ENCODE assay signal across 20 cellular contexts in genomic region chr3:67361323-67361722, GRCh38.
DNase-seq lines count a peak whose midpoint lies in the region; ATAC-seq and TF ChIP-seq lines count a peak whose summit lies in the region.
"Had no signal": no experiment of that assay in that cellular context is flagged by ENCODE, and none has a peak within 500 bp of the region (broad histone marks: within the 10 kb centered on the region; RNA-seq: fewer than 3 reads in every experiment).

No MANE protein-coding gene starts in this region.

- DNase-seq in activated T-cell treated with anti-CD3 and anti-CD28 coated beads, Interleukin-2, amount 50 U/mL, for 72 hours, result no peak
- DNase-seq in activated T-cell treated with anti-CD3 and anti-CD28 coated beads for 4 hours, result no peak
- peak; percentile 39 for DNase-seq in MM.1S
- peak; percentile 47 for DNase-seq in inferior parietal cortex (ENCODE audit: extremely low spot score)
- DNase-seq in stimulated activated naive CD8-positive, alpha-beta T cell treated with anti-CD3 and anti-CD28 coated beads, Interleukin-15, Interleukin-2, amounts not matched to agents 100 U/mL and 50 U/mL, for 24 hours, result no peak
- DNase-seq in islet precursor cell, result no peak
- DNase-seq in activated CD4-positive, alpha-beta T cell treated with anti-CD3 and anti-CD28 coated beads, Interleukin-2, amount 10 ng/mL, durations not matched to agents 7 days and 5 days, result no peak
- no peak for DNase-seq in activated naive CD4-positive, alpha-beta T cell treated with anti-CD3 and anti-CD28 coated beads, Interleukin-2, amount 50 U/mL, for 16 hours
- DNase-seq: DMS53, EL, IMR-90, NCI-H1048, NCI-H1417 treated with DMSO at 0.1 percent for 48 hours, NCI-H187, NCI-H446 treated with DMSO at 0.1 percent for 48 hours, NCI-H526 treated with DMSO at 0.1 percent for 48 hours, PC-3, Right ventricle myocardium superior had no signal

- H3K9me2 ChIP-seq in MM.1S (replicated peaks; ENCODE audit: insufficient read depth, low read length), result no peaks in the 10 kb centered on the region

- H3K9ac ChIP-seq in MM.1S (ENCODE audit: low read length), result no peak overlapping the region

- peak overlapping the region; percentile 38; the same call in 1 of the 2 replicates for H3K27ac ChIP-seq in MM.1S (ENCODE audit: low read length)
- H3K27ac ChIP-seq: A549 had no signal

- H3K36me3 ChIP-seq in MM.1S (replicated peaks; ENCODE audit: insufficient read depth, low read length), result no peaks in the 10 kb centered on the region

- H3K9me3 Mint-ChIP-seq in activated T-cell treated with anti-CD3 and anti-CD28 coated beads, Interleukin-2, amount 50 U/mL, for 72 hours, result peaks cover 0 to 1% of the 10 kb centered on the region in 2 donors
- H3K9me3 Mint-ChIP-seq in activated CD4-positive, alpha-beta T cell treated with anti-CD3 and anti-CD28 coated beads, Interleukin-2, amount 10 ng/mL, durations not matched to agents 7 days and 5 days, result peaks cover 5% of the 10 kb centered on the region

- H3K4me3 ChIP-seq in MM.1S (ENCODE audit: low read length), result no peak overlapping the region
- H3K4me3 ChIP-seq: A549 had no signal

- CTCF ChIA-PET in activated CD4-positive, alpha-beta T cell treated with anti-CD3 and anti-CD28 coated beads, Interleukin-2, amount 10 ng/mL, durations not matched to agents 7 days and 5 days (lab: Charles Lee), result interaction anchor here (0.6 kb wide), 1 partner anchor 22 kb away, joined by 5 read pairs; no protein-coding TSS in a partner anchor

- no peaks in the 10 kb centered on the region for H3K36me3 Mint-ChIP-seq in activated T-cell treated with anti-CD3 and anti-CD28 coated beads, Interleukin-2, amount 50 U/mL, for 72 hours (ENCODE audit: insufficient read depth in 2 of 2)
- no peaks in the 10 kb centered on the region for H3K36me3 Mint-ChIP-seq in activated CD4-positive, alpha-beta T cell treated with anti-CD3 and anti-CD28 coated beads, Interleukin-2, amount 10 ng/mL, durations not matched to agents 7 days and 5 days (ENCODE audit: low read depth)

- peaks cover 42% of the 10 kb centered on the region for H3K4me1 Mint-ChIP-seq in activated T-cell treated with anti-CD3 and anti-CD28 coated beads, Interleukin-2, amount 50 U/mL, for 72 hours (ENCODE audit: low read depth)
- H3K4me1 Mint-ChIP-seq in activated CD4-positive, alpha-beta T cell treated with anti-CD3 and anti-CD28 coated beads, Interleukin-2, amount 10 ng/mL, durations not matched to agents 7 days and 5 days, result peaks cover 29% of the 10 kb centered on the region
- H3K4me1 Mint-ChIP-seq: B cell had no signal

- H3K4me3 Mint-ChIP-seq in activated T-cell treated with anti-CD3 and anti-CD28 coated beads, Interleukin-2, amount 50 U/mL, for 72 hours, result peak overlapping the region in 1 of 2 donors; percentile 23
- H3K4me3 Mint-ChIP-seq in activated CD4-positive, alpha-beta T cell treated with anti-CD3 and anti-CD28 coated beads, Interleukin-2, amount 10 ng/mL, durations not matched to agents 7 days and 5 days, result no peak overlapping the region
- H3K4me3 Mint-ChIP-seq: B cell had no signal

- H3K4me2 ChIP-seq in MM.1S (ENCODE audit: low read depth, low read length), result peak overlapping the region; percentile 43
- H3K4me2 ChIP-seq: A549 had no signal

- 0 out of 2 replicates have a peak overlapping the region, but pooled peaks have one; percentile 15 for H2AFZ ChIP-seq in MM.1S (ENCODE audit: low read length)

- 0 out of 2 replicates have a peak, but pooled peaks cover 5% of the 10 kb centered on the region for H3F3A ChIP-seq in MM.1S (ENCODE audit: insufficient read depth, low read length)

- no peak for TF ChIP-seq CTCF in MM.1S (IDR thresholded peaks at IDR 0.05; ENCODE audit: low read length)

- H3K27me3 ChIP-seq in MM.1S (replicated peaks; ENCODE audit: insufficient read depth, low read length), result no peaks in the 10 kb centered on the region

- peak; percentile 51 to 67 for ATAC-seq in activated T-cell treated with anti-CD3 and anti-CD28 coated beads, Interleukin-2, amount 50 U/mL, for 72 hours (replicated peaks in 1 of 2)
- peak; percentile 76 for ATAC-seq in stimulated activated naive CD8-positive, alpha-beta T cell treated with anti-CD3 and anti-CD28 coated beads, Interleukin-15, Interleukin-2, amounts not matched to agents 100 U/mL and 50 U/mL, for 24 hours
- ATAC-seq: A549, PC-3 had no signal

- H3K27me3 Mint-ChIP-seq in activated T-cell treated with anti-CD3 and anti-CD28 coated beads, Interleukin-2, amount 50 U/mL, for 72 hours (ENCODE audit: low read depth), result peaks cover 4% of the 10 kb centered on the region
- no peaks in the 10 kb centered on the region for H3K27me3 Mint-ChIP-seq in activated CD4-positive, alpha-beta T cell treated with anti-CD3 and anti-CD28 coated beads, Interleukin-2, amount 10 ng/mL, durations not matched to agents 7 days and 5 days
- H3K27me3 Mint-ChIP-seq: B cell had no signal

- no peaks in the 10 kb centered on the region for H4K20me1 ChIP-seq in MM.1S (ENCODE audit: insufficient read depth, low read length)

- POLR2A ChIA-PET in activated CD4-positive, alpha-beta T cell treated with anti-CD3 and anti-CD28 coated beads, Interleukin-2, amount 10 ng/mL, durations not matched to agents 7 days and 5 days (lab: Charles Lee), result no interaction called here

- no peaks in the 10 kb centered on the region for H3K79me2 ChIP-seq in MM.1S (ENCODE audit: low read length)

- peaks cover 23% of the 10 kb centered on the region for H3K4me1 ChIP-seq in MM.1S (ENCODE audit: low read length)
- H3K4me1 ChIP-seq: A549 had no signal

- no peak overlapping the region for H3K27ac Mint-ChIP-seq in activated T-cell treated with anti-CD3 and anti-CD28 coated beads, Interleukin-2, amount 50 U/mL, for 72 hours
- no peak overlapping the region for H3K27ac Mint-ChIP-seq in activated CD4-positive, alpha-beta T cell treated with anti-CD3 and anti-CD28 coated beads, Interleukin-2, amount 10 ng/mL, durations not matched to agents 7 days and 5 days
- H3K27ac Mint-ChIP-seq: B cell had no signal

- H3K9me3 ChIP-seq in MM.1S (replicated peaks; ENCODE audit: insufficient read depth, low read length), result no peaks in the 10 kb centered on the region
- H3K9me3 ChIP-seq: A549 had no signal

Comparison
In these comparisons a context has a peak if more than half of its experiments do, and no peak if none do; other contexts are left out.
1. DNase-seq: peak in MM.1S (single experiment) and inferior parietal cortex (single experiment); none in activated T-cell treated with anti-CD3 and anti-CD28 coated beads, Interleukin-2, amount 50 U/mL, for 72 hours (0 of 2), activated T-cell treated with anti-CD3 and anti-CD28 coated beads for 4 hours (single experiment), stimulated activated naive CD8-positive, alpha-beta T cell treated with anti-CD3 and anti-CD28 coated beads, Interleukin-15, Interleukin-2, amounts not matched to agents 100 U/mL and 50 U/mL, for 24 hours (single experiment), islet precursor cell (single experiment), activated CD4-positive, alpha-beta T cell treated with anti-CD3 and anti-CD28 coated beads, Interleukin-2, amount 10 ng/mL, durations not matched to agents 7 days and 5 days (single experiment) and activated naive CD4-positive, alpha-beta T cell treated with anti-CD3 and anti-CD28 coated beads, Interleukin-2, amount 50 U/mL, for 16 hours (single experiment).